In genomic region chr9:23492126-23493002, GRCh38 we compare ENCODE assay signal across 8 cellular contexts.
DNase-seq lines count a peak whose midpoint lies in the region; ATAC-seq and TF ChIP-seq lines count a peak whose summit lies in the region.

No MANE protein-coding gene starts in this region.

- DNase-seq in GM06990 (ENCODE audit: extremely low read depth, insufficient read length) (no peak), Karpas-422 (peak; percentile 84), RPMI7951 (ENCODE audit: low read depth) (peak; percentile 29), glomerular endothelial cell (ENCODE audit: extremely low read depth, low read depth, low spot score) (peak; percentile 34), thoracic aorta (ENCODE audit: low spot score) (no peak)
- DNase-seq in activated CD4-positive, CD25-positive, alpha-beta regulatory T cell (lab: John Stamatoyannopoulos, UW) = no peak

- H3K4me2 ChIP-seq in Karpas-422 (ENCODE audit: low read depth, low read length, poor library complexity, severe bottlenecking) = no peak overlapping the region

- no peak overlapping the region for H3K27ac ChIP-seq in Karpas-422 (ENCODE audit: low read length)
- no peak overlapping the region for H3K27ac ChIP-seq in thoracic aorta

- no peak overlapping the region for H3K9ac ChIP-seq in Karpas-422 (ENCODE audit: low read length)

- H3K9me2 ChIP-seq in Karpas-422 (replicated peaks; ENCODE audit: insufficient read depth, low read length) = no peaks in the 10 kb centered on the region

- H3K79me2 ChIP-seq in Karpas-422 (ENCODE audit: low read length) = no peaks in the 10 kb centered on the region

- H4K20me1 ChIP-seq in Karpas-422 (ENCODE audit: insufficient read depth, low read depth, low read length) = no peaks in the 10 kb centered on the region

- H3K4me3 ChIP-seq in GM06990 (replicated peaks; ENCODE audit: low read depth, low read length) = no peak overlapping the region
- no peak overlapping the region for H3K4me3 ChIP-seq in Karpas-422 (ENCODE audit: low read length)
- no peak overlapping the region for H3K4me3 ChIP-seq in thoracic aorta

- no peak overlapping the region for H2AFZ ChIP-seq in Karpas-422 (ENCODE audit: low read length)

- TF ChIP-seq CTCF in GM06990 (IDR thresholded peaks at IDR 0.05; ENCODE audit: insufficient read depth, low read length, poor library complexity, severe bottlenecking) (peak; percentile 30), thoracic aorta (IDR thresholded peaks at IDR 0.05) (peak; percentile 24)

- H3K27me3 ChIP-seq in GM06990 (replicated peaks; ENCODE audit: control insufficient read depth, insufficient read depth, low read length) = no peaks in the 10 kb centered on the region
- no peaks in the 10 kb centered on the region for H3K27me3 ChIP-seq in Karpas-422 (ENCODE audit: low read length)
- H3K27me3 ChIP-seq in thoracic aorta (replicated peaks; ENCODE audit: insufficient read depth) = no peaks in the 10 kb centered on the region

- H3K36me3 ChIP-seq in GM06990 (ENCODE audit: control insufficient read depth, insufficient read depth, low read length) = no peaks in the 10 kb centered on the region
- no peaks in the 10 kb centered on the region for H3K36me3 ChIP-seq in Karpas-422 (ENCODE audit: insufficient read depth, low read length)
- no peaks in the 10 kb centered on the region for H3K36me3 ChIP-seq in thoracic aorta

- ATAC-seq in thoracic aorta (ENCODE audit: insufficient number of reproducible peaks, low FRiP score, low read depth) (no peak), HG02870 (IDR thresholded peaks at IDR 0.05; ENCODE audit: unreplicated experiment) (no peak), HG02571 (IDR thresholded peaks at IDR 0.05; ENCODE audit: unreplicated experiment) (no peak)

- H3K9me3 ChIP-seq in Karpas-422 (ENCODE audit: low read length) (no peaks in the 10 kb centered on the region), thoracic aorta (no peaks in the 10 kb centered on the region)

- peaks cover 9% of the 10 kb centered on the region for H3K4me1 ChIP-seq in Karpas-422 (ENCODE audit: low read length)
- H3K4me1 ChIP-seq in thoracic aorta (ENCODE audit: control insufficient read depth in 1 of 2, low read depth in 2 of 2) = peaks cover 0 to 2% of the 10 kb centered on the region in 2 donors

Comparison
In these comparisons a context has a peak if more than half of its experiments do, and no peak if none do; other contexts are left out.
1. DNase-seq: peak in Karpas-422 (single experiment), RPMI7951 (single experiment) and glomerular endothelial cell (single experiment); none in GM06990 (single experiment), thoracic aorta (single experiment) and activated CD4-positive, CD25-positive, alpha-beta regulatory T cell (0 of 4).